ENCODE assay signal across 7 cellular contexts in the genomic region with DNA sequence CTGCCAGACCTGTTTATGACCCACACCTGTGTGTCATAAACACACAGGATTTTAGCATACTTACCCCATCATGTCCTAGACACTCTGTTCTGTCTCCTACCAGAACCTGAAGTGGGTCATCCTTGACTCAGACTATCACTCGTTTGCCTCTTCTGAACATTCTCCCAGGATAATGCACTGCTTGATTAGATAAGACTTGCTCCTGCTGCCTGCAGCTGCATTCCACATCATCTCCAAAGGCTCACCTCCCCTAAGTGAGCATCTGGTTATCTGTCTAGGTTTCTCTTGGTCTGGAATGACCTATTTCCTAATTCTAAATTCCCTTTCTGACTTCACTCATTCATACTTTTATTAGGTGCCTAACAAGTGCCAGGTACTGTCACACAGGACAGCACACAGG.
"Had no signal": no experiment of that assay in that cellular context is flagged by ENCODE, and none has a peak within 500 bp of the region (broad histone marks: within the 10 kb centered on the region; RNA-seq: fewer than 3 reads in every experiment).

No MANE protein-coding gene starts in this region.

- H3K4me3 Mint-ChIP-seq: HFFc6, IgD-negative memory B cell had no signal

- H3K4me1 Mint-ChIP-seq: IgD-negative memory B cell had no signal

- H3K4me1 ChIP-seq: HAP-1 had no signal

- H3K27ac Mint-ChIP-seq: HFFc6, IgD-negative memory B cell had no signal

- H3K27ac ChIP-seq: GM23248, HL-60 had no signal

- H3K9me3 Mint-ChIP-seq: HFFc6, IgD-negative memory B cell had no signal

- DNase-seq: GM23248, GOT3, H7, HFFc6 had no signal

- H3K36me3 ChIP-seq: HAP-1 had no signal

- H3K36me3 Mint-ChIP-seq: IgD-negative memory B cell had no signal

- H3K4me3 ChIP-seq: GM23248, HAP-1 had no signal

- H3K9ac ChIP-seq: GM23248 had no signal
